In the genomic region with DNA sequence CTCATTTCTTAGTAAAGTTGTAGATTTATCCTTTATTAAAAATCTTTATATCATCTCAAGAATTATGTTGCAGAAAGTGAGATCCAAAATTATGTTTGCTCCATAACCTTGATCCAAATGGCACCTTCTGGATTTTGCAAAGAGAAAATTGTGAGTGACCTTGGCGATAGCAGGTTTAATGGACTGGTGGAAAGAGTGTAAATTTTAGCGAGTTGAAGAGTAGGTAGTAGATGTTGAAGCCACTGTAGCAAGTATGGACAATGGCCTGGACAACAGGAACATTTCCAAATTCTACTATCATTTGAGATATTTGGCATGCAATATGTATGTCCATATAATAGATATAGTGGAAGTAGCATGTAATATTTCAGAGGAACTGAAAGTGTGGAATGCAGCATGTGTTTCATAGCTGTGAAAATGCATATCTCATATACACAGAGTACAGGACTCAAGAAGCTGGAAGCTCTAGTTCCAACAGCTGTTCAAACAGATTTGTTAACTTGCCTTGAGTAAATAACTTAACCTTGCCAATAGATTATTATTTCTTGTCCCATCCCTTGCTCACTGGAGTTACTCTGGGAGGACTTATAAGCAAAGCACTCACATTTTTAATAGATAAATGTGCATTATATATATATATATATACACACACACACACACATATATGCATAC, we compare ENCODE assay signal across 23 cellular contexts.
"Had no signal": no experiment of that assay in that cellular context is flagged by ENCODE, and none has a peak within 500 bp of the region (broad histone marks: within the 10 kb centered on the region; RNA-seq: fewer than 3 reads in every experiment).

No MANE protein-coding gene starts in this region.

- H3K27me3 ChIP-seq: adrenal gland, ascending aorta, foreskin keratinocyte, right atrium auricular region, thyroid gland, upper lobe of right lung had no signal

- H3K4me3 Mint-ChIP-seq: activated naive CD8-positive, alpha-beta T cell; activated T-cell treated with anti-CD3 and anti-CD28 coated beads, Interleukin-2, amount 50 U/mL, for 24 hours; natural killer cell treated with Interleukin-12 subunit alpha and Interleukin-12 subunit beta and Interleukin-15 and Interleukin-18, amount 100 ng/mL, for 72 hours had no signal

- H3K36me3 ChIP-seq: adrenal gland, ascending aorta, prostate gland, right atrium auricular region, thyroid gland, upper lobe of right lung had no signal

- H3K27me3 Mint-ChIP-seq: activated T-cell treated with anti-CD3 and anti-CD28 coated beads, Interleukin-2, amount 50 U/mL, for 24 hours; natural killer cell treated with Interleukin-12 subunit alpha and Interleukin-12 subunit beta and Interleukin-15 and Interleukin-18, amount 100 ng/mL, for 72 hours had no signal

- H3K27ac ChIP-seq: adrenal gland, ascending aorta, foreskin keratinocyte, prostate gland, right atrium auricular region, thyroid gland, upper lobe of right lung had no signal

- H3K4me3 ChIP-seq: adrenal gland, ascending aorta, prostate gland, right atrium auricular region, thyroid gland, upper lobe of right lung had no signal

- DNase-seq: activated CD4-positive, alpha-beta T cell treated with anti-CD3 and anti-CD28 coated beads for 1 hour; activated CD4-positive, alpha-beta T cell treated with anti-CD3 and anti-CD28 coated beads, Interleukin-2, amount 50 U/mL, for 1 hour; activated naive CD4-positive, alpha-beta T cell; activated T-cell treated with anti-CD3 and anti-CD28 coated beads, Interleukin-2, amount 50 U/mL, for 24 hours; adrenal gland; central memory CD4-positive, alpha-beta T cell; dermis blood vessel endothelial cell; effector CD8-positive, alpha-beta T cell; foreskin keratinocyte; kidney; midbrain; stimulated activated CD4-positive, alpha-beta T cell treated with anti-CD3 and anti-CD28 coated beads, Interleukin-12 subunit alpha, Interleukin-12 subunit beta, amount 100 ng/mL, for 4 hours; stimulated activated CD4-positive, alpha-beta T cell treated with anti-CD3 and anti-CD28 coated beads, Interleukin-4, amount 100 ng/mL, for 4 hours; stimulated activated naive CD8-positive, alpha-beta T cell treated with anti-CD3 and anti-CD28 coated beads, Interleukin-15, Interleukin-2, amounts not matched to agents 100 U/mL and 50 U/mL, for 24 hours; substantia nigra; thyroid gland; upper lobe of right lung had no signal

- H3K36me3 Mint-ChIP-seq: activated naive CD8-positive, alpha-beta T cell; natural killer cell treated with Interleukin-12 subunit alpha and Interleukin-12 subunit beta and Interleukin-15 and Interleukin-18, amount 100 ng/mL, for 72 hours had no signal

- H3K9me3 ChIP-seq: adrenal gland, ascending aorta, prostate gland, right atrium auricular region, thyroid gland, upper lobe of right lung had no signal

- H3K9me3 Mint-ChIP-seq: activated T-cell treated with anti-CD3 and anti-CD28 coated beads, Interleukin-2, amount 50 U/mL, for 24 hours; activated T-helper 2 cell treated with anti-CD3 and anti-CD28 coated beads, Interferon-gamma antibody, Interleukin-2, Interleukin-4, amounts not matched to agents 10 μg/mL and 5 μg/mL and 100 μg/mL, durations not matched to agents 14 hours and 24 hours and 36 hours; natural killer cell treated with Interleukin-12 subunit alpha and Interleukin-12 subunit beta and Interleukin-15 and Interleukin-18, amount 100 ng/mL, for 72 hours had no signal

- H3K4me1 ChIP-seq: adrenal gland, ascending aorta, foreskin keratinocyte, prostate gland, right atrium auricular region, thyroid gland, upper lobe of right lung had no signal

- ATAC-seq: foreskin keratinocyte; natural killer cell treated with Interleukin-12 subunit alpha and Interleukin-12 subunit beta and Interleukin-15 and Interleukin-18, amount 100 ng/mL, for 72 hours; stimulated activated naive CD8-positive, alpha-beta T cell treated with anti-CD3 and anti-CD28 coated beads, Interleukin-15, Interleukin-2, amounts not matched to agents 100 U/mL and 50 U/mL, for 24 hours; upper lobe of right lung had no signal

- H3K27ac Mint-ChIP-seq: activated naive CD8-positive, alpha-beta T cell; activated T-cell treated with anti-CD3 and anti-CD28 coated beads, Interleukin-2, amount 50 U/mL, for 24 hours; activated T-helper 2 cell treated with anti-CD3 and anti-CD28 coated beads, Interferon-gamma antibody, Interleukin-2, Interleukin-4, amounts not matched to agents 10 μg/mL and 5 μg/mL and 100 μg/mL, durations not matched to agents 14 hours and 24 hours and 36 hours; natural killer cell treated with Interleukin-12 subunit alpha and Interleukin-12 subunit beta and Interleukin-15 and Interleukin-18, amount 100 ng/mL, for 72 hours had no signal

- FAIRE-seq: kidney had no signal
